Comparison of ENCODE assay signal across 9 cellular contexts in genomic region chr2:157173740-157174184, GRCh38.
A peak's percentile ranks its signal among the peaks of the same experiment; 100 is the strongest.
DNase-seq lines count a peak whose midpoint lies in the region; ATAC-seq and TF ChIP-seq lines count a peak whose summit lies in the region.
"Had no signal": no experiment of that assay in that cellular context is flagged by ENCODE, and none has a peak within 500 bp of the region (broad histone marks: within the 10 kb centered on the region; RNA-seq: fewer than 3 reads in every experiment).

No MANE protein-coding gene starts in this region.

- peak; percentile 81 for ATAC-seq in Right ventricle myocardium inferior
- ATAC-seq in left lung = peak; percentile 84
- ATAC-seq in aorta (ENCODE audit: low FRiP score) = peak; percentile 32
- no peak for ATAC-seq in HG03159 (IDR thresholded peaks at IDR 0.05; ENCODE audit: unreplicated experiment)

- intact Hi-C loops in Right ventricle myocardium inferior (cut with DNase I) = loop anchor here (5.0 kb wide), 1 partner anchor 86 kb away; no protein-coding TSS in a partner anchor
- intact Hi-C loops in cardiac septum (cut with DNase I) = no loop called here
- intact Hi-C loops in left lung (cut with DNase I) = no loop called here
- intact Hi-C loops in aorta (cut with DNase I) = loop anchor here in 1 of 2 donors (10.0 kb wide), 1 partner anchor 839 kb away; the partner anchor contains the start of gene NR4A2

- H3K4me3 ChIP-seq in cardiac fibroblast (replicated peaks in 1 of 2; ENCODE audit: low read depth in 2 of 2, low read length in 2 of 2) = no peak overlapping the region
- H3K4me3 ChIP-seq in left lung = no peak overlapping the region
- peak overlapping the region in 1 of 2 donors; percentile 34 for H3K4me3 ChIP-seq in aorta (ENCODE audit: low read length in 2 of 2)

- H3K27me3 ChIP-seq in left lung (no peaks in the 10 kb centered on the region), aorta (ENCODE audit: control insufficient read depth in 1 of 2, insufficient read depth in 2 of 2, low read length in 1 of 2) (no peaks in the 10 kb centered on the region)
- H3K27me3 ChIP-seq: BE2C had no signal

- 3 to 8% methylated on average over 5 of the region's 5 CpGs for WGBS in aorta, 2 donors

- H3K9me3 ChIP-seq in left lung (no peaks in the 10 kb centered on the region), aorta (ENCODE audit: control insufficient read depth, low read length) (no peaks in the 10 kb centered on the region)
- H3K9me3 ChIP-seq: BE2C had no signal

- CTCF ChIA-PET in activated CD4-positive, alpha-beta memory T cell treated with anti-CD3 and anti-CD28 coated beads, Interleukin-2, amount 10 ng/mL, durations not matched to agents 7 days and 5 days (lab: Charles Lee) = interaction anchor here (1.2 kb wide), 1 partner anchor 10 kb away, joined by 4 read pairs; no protein-coding TSS in a partner anchor

- H3K36me3 Mint-ChIP-seq in activated CD4-positive, alpha-beta memory T cell treated with anti-CD3 and anti-CD28 coated beads, Interleukin-2, amount 10 ng/mL, durations not matched to agents 7 days and 5 days (ENCODE audit: low read depth) = no peaks in the 10 kb centered on the region

- H3K36me3 ChIP-seq in left lung (no peaks in the 10 kb centered on the region), aorta (ENCODE audit: control insufficient read depth in 1 of 2, insufficient read depth in 2 of 2, low read length in 1 of 2) (no peaks in the 10 kb centered on the region)
- H3K36me3 ChIP-seq: BE2C had no signal

- peak overlapping the region in 1 of 2 donors; percentile 25 for H3K27ac ChIP-seq in left lung
- H3K27ac ChIP-seq in aorta (ENCODE audit: low read depth in 1 of 2, low read length in 2 of 2) = no peak overlapping the region

- H3K4me1 ChIP-seq in left lung (no peaks in the 10 kb centered on the region), aorta (ENCODE audit: control insufficient read depth in 1 of 2, insufficient read depth in 2 of 2, low read length in 2 of 2) (peaks cover 0 to under 1% of the 10 kb centered on the region in 2 donors)
- H3K4me1 ChIP-seq: BE2C had no signal

- H3K27ac Mint-ChIP-seq in activated CD4-positive, alpha-beta memory T cell treated with anti-CD3 and anti-CD28 coated beads, Interleukin-2, amount 10 ng/mL, durations not matched to agents 7 days and 5 days = no peak overlapping the region

- no peaks in the 10 kb centered on the region for H3K9me3 Mint-ChIP-seq in activated CD4-positive, alpha-beta memory T cell treated with anti-CD3 and anti-CD28 coated beads, Interleukin-2, amount 10 ng/mL, durations not matched to agents 7 days and 5 days

- H3K4me1 Mint-ChIP-seq in activated CD4-positive, alpha-beta memory T cell treated with anti-CD3 and anti-CD28 coated beads, Interleukin-2, amount 10 ng/mL, durations not matched to agents 7 days and 5 days = no peaks in the 10 kb centered on the region

- POLR2A ChIA-PET in activated CD4-positive, alpha-beta memory T cell treated with anti-CD3 and anti-CD28 coated beads, Interleukin-2, amount 10 ng/mL, durations not matched to agents 7 days and 5 days (lab: Charles Lee) = no interaction called here

- no peak for DNase-seq in Right ventricle myocardium inferior (ENCODE audit: missing footprints)
- no peak for DNase-seq in cardiac septum (ENCODE audit: low spot score)
- peak; percentile 99 to 100 for DNase-seq in cardiac fibroblast (ENCODE audit: low read depth in 2 of 2)
- DNase-seq in left lung = no peak
- DNase-seq in aorta = no peak
- no peak for DNase-seq in activated CD4-positive, alpha-beta memory T cell treated with anti-CD3 and anti-CD28 coated beads, Interleukin-2, amount 10 ng/mL, durations not matched to agents 7 days and 5 days
- DNase-seq in activated effector memory CD4-positive, alpha-beta T cell treated with Interleukin-2 at 50 U/mL for 16 hours = no peak
- DNase-seq: BE2C had no signal

- peaks cover 21% of the 10 kb centered on the region for H3K27me3 Mint-ChIP-seq in activated CD4-positive, alpha-beta memory T cell treated with anti-CD3 and anti-CD28 coated beads, Interleukin-2, amount 10 ng/mL, durations not matched to agents 7 days and 5 days

- TF ChIP-seq CTCF in cardiac fibroblast (IDR thresholded peaks at IDR 0.05; ENCODE audit: low read depth, low read length) (no peak), left lung (IDR thresholded peaks at IDR 0.05) (no peak)

- H3K4me3 Mint-ChIP-seq in activated CD4-positive, alpha-beta memory T cell treated with anti-CD3 and anti-CD28 coated beads, Interleukin-2, amount 10 ng/mL, durations not matched to agents 7 days and 5 days = no peak overlapping the region

Comparison
In these comparisons a context has a peak if more than half of its experiments do, and no peak if none do; other contexts are left out.
1. DNase-seq: peak in cardiac fibroblast (2 of 2); none in Right ventricle myocardium inferior (single experiment), cardiac septum (single experiment), left lung (0 of 2), aorta (0 of 2), activated CD4-positive, alpha-beta memory T cell treated with anti-CD3 and anti-CD28 coated beads, Interleukin-2, amount 10 ng/mL, durations not matched to agents 7 days and 5 days (single experiment) and activated effector memory CD4-positive, alpha-beta T cell treated with Interleukin-2 at 50 U/mL for 16 hours (single experiment).